9 cellular contexts compared by ENCODE assay signal in the genomic region with DNA sequence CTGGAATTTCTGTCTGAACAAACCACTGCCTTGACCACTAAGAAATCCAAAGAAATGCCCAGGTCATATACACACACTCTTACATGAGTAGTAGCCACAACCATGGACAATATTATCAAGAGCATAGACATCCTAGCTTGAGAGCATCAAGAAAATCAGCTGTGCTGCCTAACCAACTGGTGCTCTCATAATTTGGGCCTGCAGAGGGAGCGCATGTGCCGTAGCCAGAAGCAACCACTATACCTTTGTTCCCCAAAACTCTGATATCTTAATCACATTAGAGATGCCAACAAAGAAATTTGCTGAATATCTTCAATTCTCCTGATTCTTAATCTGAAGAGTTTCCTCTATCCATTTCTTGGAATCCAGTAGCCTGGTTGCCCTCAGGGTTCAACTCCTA.
DNase-seq lines count a peak whose midpoint lies in the region; ATAC-seq and TF ChIP-seq lines count a peak whose summit lies in the region.
"Had no signal": no experiment of that assay in that cellular context is flagged by ENCODE, and none has a peak within 500 bp of the region (broad histone marks: within the 10 kb centered on the region; RNA-seq: fewer than 3 reads in every experiment).

No MANE protein-coding gene starts in this region.

- no peak for ATAC-seq in GM21526 (IDR thresholded peaks at IDR 0.05; ENCODE audit: low FRiP score, unreplicated experiment)
- no peak for ATAC-seq in GM19023 (IDR thresholded peaks at IDR 0.05; ENCODE audit: unreplicated experiment)
- ATAC-seq in gastrocnemius medialis, result no peak

- H3K4me3 ChIP-seq in DOHH2 (ENCODE audit: low read length) (no peak overlapping the region), HAP-1 (no peak overlapping the region), SU-DHL-6 (ENCODE audit: insufficient read depth, low read length, poor library complexity, severe bottlenecking) (no peak overlapping the region), epithelial cell of esophagus (ENCODE audit: low read length) (no peak overlapping the region), gastrocnemius medialis (no peak overlapping the region)
- H3K4me3 ChIP-seq: PC-9 had no signal

- H3K36me3 ChIP-seq in DOHH2 (ENCODE audit: control insufficient read depth, low read length) (no peaks in the 10 kb centered on the region), HAP-1 (replicated peaks) (no peaks in the 10 kb centered on the region), SU-DHL-6 (ENCODE audit: low read length) (no peaks in the 10 kb centered on the region), gastrocnemius medialis (no peaks in the 10 kb centered on the region)

- H3K4me1 ChIP-seq in DOHH2 (ENCODE audit: control insufficient read depth, low read length) (no peaks in the 10 kb centered on the region), HAP-1 (no peaks in the 10 kb centered on the region), gastrocnemius medialis (no peaks in the 10 kb centered on the region)

- no peaks in the 10 kb centered on the region for H3K27me3 ChIP-seq in DOHH2 (ENCODE audit: control insufficient read depth, low read length)
- peaks cover 3% of the 10 kb centered on the region; the same call in 1 of the 2 replicates for H3K27me3 ChIP-seq in HAP-1 (ENCODE audit: low read depth)
- no peaks in the 10 kb centered on the region for H3K27me3 ChIP-seq in SU-DHL-6 (ENCODE audit: low read length)
- H3K27me3 ChIP-seq in gastrocnemius medialis, result no peaks in the 10 kb centered on the region

- in situ Hi-C loops in HAP-1 (cut with MboI; ENCODE audit: low sequenced_read_pairs) (loop anchor here (25.0 kb wide), 1 partner anchor 869 kb away; no protein-coding TSS in a partner anchor), gastrocnemius medialis (cut with MboI; ENCODE audit: low sequenced_read_pairs in 4 of 4) (no loop called here)

- no peak overlapping the region for H3K9ac ChIP-seq in SU-DHL-6 (ENCODE audit: low read length)

- no peak overlapping the region for H2AFZ ChIP-seq in SU-DHL-6 (ENCODE audit: low read depth, low read length, severe bottlenecking)
- H2AFZ ChIP-seq: PC-9 had no signal

- H3K9me3 ChIP-seq in DOHH2 (ENCODE audit: control insufficient read depth, insufficient read depth, low read length), result no peaks in the 10 kb centered on the region
- H3K9me3 ChIP-seq in HAP-1, result no peaks in the 10 kb centered on the region
- no peaks in the 10 kb centered on the region for H3K9me3 ChIP-seq in SU-DHL-6 (ENCODE audit: insufficient read depth, low read length)
- H3K9me3 ChIP-seq in gastrocnemius medialis, result no peaks in the 10 kb centered on the region

- no peak overlapping the region for H3K4me2 ChIP-seq in DOHH2 (ENCODE audit: low read length)
- H3K4me2 ChIP-seq in SU-DHL-6 (ENCODE audit: low read depth, low read length, poor library complexity, severe bottlenecking), result no peak overlapping the region
- H3K4me2 ChIP-seq: PC-9 had no signal

- intact Hi-C loops in gastrocnemius medialis (cut with DNase I; ENCODE audit: low total_unique reads), result no loop called here

- no peaks in the 10 kb centered on the region for H4K20me1 ChIP-seq in DOHH2 (ENCODE audit: control insufficient read depth, insufficient read depth, low read depth, low read length)
- no peaks in the 10 kb centered on the region for H4K20me1 ChIP-seq in SU-DHL-6 (ENCODE audit: low read depth, low read length)

- TF ChIP-seq CTCF in DOHH2 (IDR thresholded peaks at IDR 0.05; ENCODE audit: low read depth, low read length, poor library complexity, severe bottlenecking) (peak; percentile 55), SU-DHL-6 (IDR thresholded peaks at IDR 0.05; ENCODE audit: insufficient read depth, low read length, poor library complexity, severe bottlenecking) (peak; percentile 17), epithelial cell of esophagus (IDR thresholded peaks at IDR 0.05; ENCODE audit: insufficient read depth, low read depth, low read length, missing control alignments) (peak; percentile 68), gastrocnemius medialis (IDR thresholded peaks at IDR 0.05 in 4 of 5, conservative IDR thresholded peaks at IDR 0.05 in 1 of 5) (no peak)

- H3F3A ChIP-seq in DOHH2 (ENCODE audit: control insufficient read depth, insufficient read depth), result no peaks in the 10 kb centered on the region
- H3F3A ChIP-seq in SU-DHL-6 (ENCODE audit: insufficient read depth), result no peaks in the 10 kb centered on the region

- no peaks in the 10 kb centered on the region for H3K9me2 ChIP-seq in DOHH2 (replicated peaks; ENCODE audit: control insufficient read depth, low read length)
- no peaks in the 10 kb centered on the region for H3K9me2 ChIP-seq in SU-DHL-6 (replicated peaks; ENCODE audit: insufficient read depth, low read length)

- H3K27ac ChIP-seq in DOHH2 (ENCODE audit: low read depth, low read length) (no peak overlapping the region), SU-DHL-6 (ENCODE audit: low read depth, low read length) (no peak overlapping the region), gastrocnemius medialis (no peak overlapping the region)
- H3K27ac ChIP-seq: PC-9 had no signal

- H3K79me2 ChIP-seq in DOHH2 (ENCODE audit: control insufficient read depth, low read length) (no peaks in the 10 kb centered on the region), SU-DHL-6 (ENCODE audit: insufficient read depth, low read length) (no peaks in the 10 kb centered on the region)

- no peak for TF ChIP-seq POLR2A in gastrocnemius medialis (IDR thresholded peaks at IDR 0.05)

- peak; percentile 62 to 76 for DNase-seq in HAP-1 (ENCODE audit: low spot score in 2 of 2)
- peak; percentile 35 for DNase-seq in epithelial cell of esophagus (ENCODE audit: low read depth)
- DNase-seq in stimulated activated CD4-positive, alpha-beta T cell treated with anti-CD3 and anti-CD28 coated beads, TNF-alpha, amount 100 ng/mL, for 24 hours (ENCODE audit: low read depth in 3 of 3), result peak in 2 of 3 experiments; percentile 6 to 11
- no peak for DNase-seq in gastrocnemius medialis

Comparison
In these comparisons a context has a peak if more than half of its experiments do, and no peak if none do; other contexts are left out.
1. CTCF ChIP-seq: peak in DOHH2 (single experiment), SU-DHL-6 (single experiment) and epithelial cell of esophagus (single experiment); none in gastrocnemius medialis (0 of 5).
2. DNase-seq: peak in HAP-1 (2 of 2), epithelial cell of esophagus (single experiment) and stimulated activated CD4-positive, alpha-beta T cell treated with anti-CD3 and anti-CD28 coated beads, TNF-alpha, amount 100 ng/mL, for 24 hours (2 of 3); none in gastrocnemius medialis (0 of 2).